In genomic region chr7:3482147-3482921, GRCh38 we compare ENCODE assay signal across 9 cellular contexts.
DNase-seq lines count a peak whose midpoint lies in the region; ATAC-seq and TF ChIP-seq lines count a peak whose summit lies in the region.
"Had no signal": no experiment of that assay in that cellular context is flagged by ENCODE, and none has a peak within 500 bp of the region (broad histone marks: within the 10 kb centered on the region; RNA-seq: fewer than 3 reads in every experiment).

No MANE protein-coding gene starts in this region.

- no peak overlapping the region for H3K4ac ChIP-seq in mesendoderm (ENCODE audit: low read depth, low read length)

- no CpG with 5 or more reads among the region's 13 CpGs for WGBS in mesendoderm (ENCODE audit: extremely low coverage, insufficient coverage, low lambda C conversion rate)

- ATAC-seq in HG02798 (IDR thresholded peaks at IDR 0.05; ENCODE audit: poor library complexity, unreplicated experiment) (no peak), GM18873 (IDR thresholded peaks at IDR 0.05; ENCODE audit: low FRiP score, unreplicated experiment) (no peak)
- no peak for ATAC-seq in activated CD4-positive, CD25-positive, alpha-beta regulatory T cell treated with anti-CD3 and anti-CD28 coated beads, Interleukin-2, amount 50 U/mL, for 24 hours

- no peak overlapping the region for H2AK5ac ChIP-seq in mesendoderm (ENCODE audit: low read length)

- no peaks in the 10 kb centered on the region for H3K4me1 ChIP-seq in mesendoderm (ENCODE audit: control insufficient read depth, low read depth, low read length)

- no peak overlapping the region for H3K9ac ChIP-seq in mesendoderm (ENCODE audit: low read length)

- no peak overlapping the region for H2BK15ac ChIP-seq in mesendoderm (replicated peaks; ENCODE audit: low read depth)

- no peaks in the 10 kb centered on the region for H3K27me3 ChIP-seq in GM06990 (replicated peaks; ENCODE audit: control insufficient read depth, insufficient read depth, low read length)
- no peaks in the 10 kb centered on the region for H3K27me3 ChIP-seq in brain microvascular endothelial cell (replicated peaks)
- no peaks in the 10 kb centered on the region for H3K27me3 ChIP-seq in mesendoderm (ENCODE audit: insufficient read depth, low read length, poor library complexity)

- DNase-seq in GM06990 (ENCODE audit: extremely low read depth, insufficient read length) (no peak), NCI-H146 treated with DMSO at 0.1 percent for 48 hours (lab: John Stamatoyannopoulos, UW; ENCODE audit: unreplicated experiment) (peak; percentile 36), brain microvascular endothelial cell (peak; percentile 59), mesendoderm (peak; percentile 95), GM03348 (ENCODE audit: low spot score) (no peak)
- DNase-seq: left cardiac atrium had no signal

- no peak overlapping the region for H3K56ac ChIP-seq in mesendoderm (ENCODE audit: low read length)

- no peak overlapping the region for H4K8ac ChIP-seq in mesendoderm (ENCODE audit: low read depth, low read length)

- H3K79me2 ChIP-seq in mesendoderm (ENCODE audit: control insufficient read depth, insufficient read depth, low read length): no peaks in the 10 kb centered on the region

- no peak overlapping the region for H2BK5ac ChIP-seq in mesendoderm (ENCODE audit: low read length)

- no peak overlapping the region for H3K18ac ChIP-seq in mesendoderm (ENCODE audit: low read length)

- in situ Hi-C loops in brain microvascular endothelial cell (cut with HindIII; ENCODE audit: low pct_ligation_motif_present, low sequenced_read_pairs): no loop called here

- no peaks in the 10 kb centered on the region for H3K79me1 ChIP-seq in mesendoderm (ENCODE audit: low read length)

- H3K4me3 ChIP-seq in GM06990 (replicated peaks; ENCODE audit: low read depth, low read length): no peak overlapping the region
- H3K4me3 ChIP-seq in brain microvascular endothelial cell (ENCODE audit: low read depth, low read length): no peak overlapping the region
- H3K4me3 ChIP-seq in mesendoderm (ENCODE audit: low read length): no peak overlapping the region

- H3K36me3 ChIP-seq in GM06990 (ENCODE audit: control insufficient read depth, insufficient read depth, low read length): no peaks in the 10 kb centered on the region
- H3K36me3 ChIP-seq in brain microvascular endothelial cell (replicated peaks): no peaks in the 10 kb centered on the region
- H3K36me3 ChIP-seq in mesendoderm (ENCODE audit: control insufficient read depth, insufficient read depth, low read length): no peaks in the 10 kb centered on the region

- no peak overlapping the region for H3K23ac ChIP-seq in mesendoderm (ENCODE audit: low read length)

- no peak overlapping the region for H4K5ac ChIP-seq in mesendoderm (ENCODE audit: low read length)

- H3K27ac ChIP-seq in brain microvascular endothelial cell (no peak overlapping the region), mesendoderm (ENCODE audit: low read depth, low read length) (no peak overlapping the region)

- TF ChIP-seq CTCF in GM06990 (IDR thresholded peaks at IDR 0.05; ENCODE audit: insufficient read depth, low read length, poor library complexity, severe bottlenecking) (peak; percentile 42), brain microvascular endothelial cell (IDR thresholded peaks at IDR 0.05; ENCODE audit: low read depth, low read length, missing control alignments) (peak; percentile 83)

- no peak overlapping the region for H3K4me2 ChIP-seq in mesendoderm (ENCODE audit: low read length)

- no peak overlapping the region for H2BK120ac ChIP-seq in mesendoderm (ENCODE audit: low read depth, low read length)

Comparison
In these comparisons a context has a peak if more than half of its experiments do, and no peak if none do; other contexts are left out.
1. DNase-seq: peak in NCI-H146 treated with DMSO at 0.1 percent for 48 hours (single experiment), brain microvascular endothelial cell (single experiment) and mesendoderm (single experiment); none in GM06990 (single experiment) and GM03348 (single experiment).